ENCODE assay signal across 8 cellular contexts in genomic region chr18:39841133-39842041, GRCh38.
DNase-seq lines count a peak whose midpoint lies in the region; ATAC-seq and TF ChIP-seq lines count a peak whose summit lies in the region.

No MANE protein-coding gene starts in this region.

- peak overlapping the region; percentile 75 for H3K27ac ChIP-seq in neural cell (ENCODE audit: low read length)

- no peaks in the 10 kb centered on the region for H4K20me1 ChIP-seq in neural cell (ENCODE audit: insufficient read depth)

- peak; percentile 59 for TF ChIP-seq EP300 in neural cell (conservative IDR thresholded peaks at IDR 0.05; ENCODE audit: poor library complexity, severe bottlenecking)

- DNase-seq in AG09319 (ENCODE audit: extremely low read depth, low read depth) (peak; percentile 14), LHCN-M2 (ENCODE audit: low read depth) (peak; percentile 66), SK-N-DZ (ENCODE audit: low spot score) (peak; percentile 85), fibroblast of the aortic adventitia (ENCODE audit: low read depth) (peak; percentile 39)

- no peaks in the 10 kb centered on the region for H3K79me2 ChIP-seq in neural cell (replicated peaks; ENCODE audit: insufficient read depth, low read length)

- no peaks in the 10 kb centered on the region for H3K36me3 ChIP-seq in neural cell (ENCODE audit: insufficient read depth, low read length)

- ATAC-seq in GM21390 (IDR thresholded peaks at IDR 0.05; ENCODE audit: unreplicated experiment), result no peak
- no peak for ATAC-seq in GM18870 (IDR thresholded peaks at IDR 0.05; ENCODE audit: unreplicated experiment)
- ATAC-seq in HG02798 (IDR thresholded peaks at IDR 0.05; ENCODE audit: poor library complexity, unreplicated experiment), result no peak

- peak; percentile 97 for TF ChIP-seq RAD21 in neural cell (conservative IDR thresholded peaks at IDR 0.05)

- peak overlapping the region; percentile 41 for H3K4me2 ChIP-seq in neural cell (ENCODE audit: low read length)

- peak overlapping the region; percentile 51 for H3K4me3 ChIP-seq in fibroblast of the aortic adventitia (ENCODE audit: low read depth, low read length)
- peak overlapping the region; percentile 69 for H3K4me3 ChIP-seq in neural cell (ENCODE audit: low read length)

- H3K9ac ChIP-seq in neural cell (ENCODE audit: low read length), result peak overlapping the region; percentile 76

- H3F3A ChIP-seq in neural cell (ENCODE audit: insufficient read depth, low read length, poor library complexity, severe bottlenecking), result peaks cover 3% of the 10 kb centered on the region

- TF ChIP-seq CTCF in AG09319 (IDR thresholded peaks at IDR 0.05; ENCODE audit: low read depth, low read length) (peak; percentile 45), fibroblast of the aortic adventitia (IDR thresholded peaks at IDR 0.05; ENCODE audit: insufficient read depth, low read length) (peak; percentile 36), neural cell (IDR thresholded peaks at IDR 0.05; ENCODE audit: poor library complexity, severe bottlenecking) (peak; percentile 95)

- H2AFZ ChIP-seq in neural cell (ENCODE audit: low read depth, low read length), result peak overlapping the region; percentile 41

- no peaks in the 10 kb centered on the region for H3K9me3 ChIP-seq in neural cell (ENCODE audit: low read length)

- H3K9me2 ChIP-seq in neural cell (ENCODE audit: insufficient read depth, low read length), result no peaks in the 10 kb centered on the region

- no peaks in the 10 kb centered on the region for H3K27me3 ChIP-seq in neural cell (ENCODE audit: insufficient read depth, low read depth, low read length)

TF ChIP-seq in neural cell, 6 proteins besides CTCF, POLR2A, EP300 and RAD21:
- peak; percentile 91 for TF ChIP-seq SMC3 (conservative IDR thresholded peaks at IDR 0.05; ENCODE audit: poor library complexity)
- peak; percentile 65 for TF ChIP-seq MXI1 (conservative IDR thresholded peaks at IDR 0.05; ENCODE audit: poor library complexity, severe bottlenecking)
- TF ChIP-seq TAF1 (IDR thresholded peaks at IDR 0.05; ENCODE audit: low read depth), result peak; percentile 47
- no peak for TF ChIP-seq POLR2AphosphoS5 (IDR thresholded peaks at IDR 0.05)
- TF ChIP-seq EZH2 (IDR thresholded peaks at IDR 0.05; ENCODE audit: borderline replicate concordance, insufficient read depth, low read length, poor library complexity, severe bottlenecking), result no peak
- TF ChIP-seq REST (IDR thresholded peaks at IDR 0.05; ENCODE audit: borderline replicate concordance), result peak; percentile 62

Comparison
In these comparisons a context has a peak if more than half of its experiments do, and no peak if none do; other contexts are left out.
1. DNase-seq: peak in every context shown above with its lines; median percentile 85 in SK-N-DZ; 66 in LHCN-M2; 39 in fibroblast of the aortic adventitia; 14 in AG09319.
2. CTCF ChIP-seq: peak in every context shown above with its lines; median percentile 95 in neural cell; 45 in AG09319; 36 in fibroblast of the aortic adventitia.